9 cellular contexts compared by ENCODE assay signal in the genomic region with DNA sequence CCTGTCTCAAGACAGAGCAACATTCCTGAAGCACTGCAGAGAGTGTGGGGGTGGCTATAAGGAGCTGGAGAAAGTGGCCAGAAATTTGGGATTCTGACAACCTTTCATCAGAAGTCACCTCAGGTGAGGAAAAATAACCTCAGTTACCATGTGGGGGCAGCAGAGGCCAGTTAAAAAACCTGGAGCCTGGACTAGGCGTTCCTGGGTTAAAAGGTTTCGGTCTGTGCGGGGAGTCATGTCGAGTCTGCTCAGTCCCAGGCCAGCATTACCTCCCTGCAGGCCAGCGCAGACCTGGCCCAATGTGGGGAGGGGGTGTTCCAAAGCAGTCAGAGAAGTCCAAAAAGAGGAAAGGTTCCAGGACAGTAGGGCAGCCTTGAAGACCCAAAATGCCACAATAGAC. TPM values are rescaled to one million over a fixed set of nuclear protein-coding genes. Genes with fewer than 3 reads are reported as not detected.
DNase-seq lines count a peak whose midpoint lies in the region; FAIRE-seq and TF ChIP-seq lines count a peak whose summit lies in the region.
"Had no signal": no experiment of that assay in that cellular context is flagged by ENCODE, and none has a peak within 500 bp of the region (broad histone marks: within the 10 kb centered on the region; RNA-seq: fewer than 3 reads in every experiment).

No MANE protein-coding gene starts in this region.

- H3K9me2 ChIP-seq in Karpas-422 (replicated peaks; ENCODE audit: insufficient read depth, low read length), result no peaks in the 10 kb centered on the region

- H3K9me3 Mint-ChIP-seq in activated naive CD4-positive, alpha-beta T cell treated with anti-CD3 and anti-CD28 coated beads for 36 hours, result no peaks in the 10 kb centered on the region
- H3K9me3 Mint-ChIP-seq in immature natural killer cell, result no peaks in the 10 kb centered on the region

- H3K9me3 ChIP-seq in Karpas-422 (ENCODE audit: low read length) (no peaks in the 10 kb centered on the region; the same call in 1 of the 2 replicates), kidney (ENCODE audit: control insufficient read depth in 1 of 2, low read length in 2 of 2) (no peaks in the 10 kb centered on the region), uterus (no peaks in the 10 kb centered on the region)

- H3K4me1 ChIP-seq in Karpas-422 (ENCODE audit: low read length) (no peaks in the 10 kb centered on the region), kidney (ENCODE audit: control insufficient read depth in 1 of 2, insufficient read depth in 1 of 2, low read depth in 1 of 2, low read length in 2 of 2) (no peaks in the 10 kb centered on the region), uterus (no peaks in the 10 kb centered on the region)

- H3K9ac ChIP-seq in Karpas-422 (ENCODE audit: low read length), result no peak overlapping the region
- no peak overlapping the region for H3K9ac ChIP-seq in kidney (ENCODE audit: low read length in 2 of 2)

- no peak overlapping the region for H3K4me3 ChIP-seq in Karpas-422 (ENCODE audit: low read length)
- H3K4me3 ChIP-seq in kidney (ENCODE audit: low read length in 2 of 2), result no peak overlapping the region
- no peak overlapping the region for H3K4me3 ChIP-seq in uterus

- H3K27ac ChIP-seq in Karpas-422 (ENCODE audit: low read length) (no peak overlapping the region), kidney (ENCODE audit: low read depth in 2 of 2, low read length in 2 of 2) (no peak overlapping the region), uterus (no peak overlapping the region)

- peaks cover 10% of the 10 kb centered on the region for H3K27me3 Mint-ChIP-seq in activated naive CD4-positive, alpha-beta T cell treated with anti-CD3 and anti-CD28 coated beads for 36 hours (ENCODE audit: low read depth)
- H3K27me3 Mint-ChIP-seq in immature natural killer cell (ENCODE audit: low read depth in 3 of 3), result peaks cover 0 to 5% (median 5%) of the 10 kb centered on the region in 3 donors

- intact Hi-C loops in activated naive CD4-positive, alpha-beta T cell treated with anti-CD3 and anti-CD28 coated beads for 36 hours (cut with micrococcal nuclease), result loop anchor here (2.0 kb wide), 1 partner anchor 604 kb away; no protein-coding TSS in a partner anchor
- intact Hi-C loops in kidney (cut with DNase I) (loop anchor here (10.0 kb wide), 1 partner anchor 602 kb away; no protein-coding TSS in a partner anchor), uterus (cut with DNase I; ENCODE audit: low total_unique reads) (no loop called here)

- no peak overlapping the region for H3K4me3 Mint-ChIP-seq in activated naive CD4-positive, alpha-beta T cell treated with anti-CD3 and anti-CD28 coated beads for 36 hours
- H3K4me3 Mint-ChIP-seq in immature natural killer cell, result no peak overlapping the region
- H3K4me3 Mint-ChIP-seq: naive B cell had no signal

- H3K4me1 Mint-ChIP-seq in activated naive CD4-positive, alpha-beta T cell treated with anti-CD3 and anti-CD28 coated beads for 36 hours (ENCODE audit: low read depth), result no peaks in the 10 kb centered on the region
- H3K4me1 Mint-ChIP-seq in immature natural killer cell, result no peaks in the 10 kb centered on the region
- H3K4me1 Mint-ChIP-seq: naive B cell had no signal

- no peaks in the 10 kb centered on the region for H3K79me2 ChIP-seq in Karpas-422 (ENCODE audit: low read length)

- H3K4me2 ChIP-seq in Karpas-422 (ENCODE audit: low read depth, low read length, poor library complexity, severe bottlenecking), result no peak overlapping the region

- no peaks in the 10 kb centered on the region for H4K20me1 ChIP-seq in Karpas-422 (ENCODE audit: insufficient read depth, low read depth, low read length)

- no peak overlapping the region for H2AFZ ChIP-seq in Karpas-422 (ENCODE audit: low read length)

- peak; percentile 44 for DNase-seq in NCI-H2227 (lab: John Stamatoyannopoulos, UW; ENCODE audit: unreplicated experiment)
- no peak for DNase-seq in NCI-H2227 treated with DMSO at 0.1 percent for 48 hours (lab: John Stamatoyannopoulos, UW)
- peak; percentile 84 for DNase-seq in Karpas-422
- peak; percentile 54 for DNase-seq in activated naive CD4-positive, alpha-beta T cell treated with anti-CD3 and anti-CD28 coated beads for 36 hours
- no peak for DNase-seq in kidney
- no peak for DNase-seq in uterus
- no peak for DNase-seq in MV-4-11 (lab: John Stamatoyannopoulos, UW)
- no peak for DNase-seq in immature natural killer cell
- DNase-seq: naive B cell had no signal

- no peak overlapping the region for H3K27ac Mint-ChIP-seq in activated naive CD4-positive, alpha-beta T cell treated with anti-CD3 and anti-CD28 coated beads for 36 hours
- no peak overlapping the region for H3K27ac Mint-ChIP-seq in immature natural killer cell
- H3K27ac Mint-ChIP-seq: naive B cell had no signal

- H3K27me3 ChIP-seq in Karpas-422 (ENCODE audit: low read length), result no peaks in the 10 kb centered on the region
- peaks cover 0 to 8% of the 10 kb centered on the region in 2 donors for H3K27me3 ChIP-seq in uterus

- H3K36me3 Mint-ChIP-seq in activated naive CD4-positive, alpha-beta T cell treated with anti-CD3 and anti-CD28 coated beads for 36 hours (ENCODE audit: low read depth), result no peaks in the 10 kb centered on the region
- no peaks in the 10 kb centered on the region for H3K36me3 Mint-ChIP-seq in immature natural killer cell
- H3K36me3 Mint-ChIP-seq: naive B cell had no signal

- FAIRE-seq in kidney (lab: Jason Lieb, UNC), result no peak

- TF ChIP-seq CTCF in kidney (IDR thresholded peaks at IDR 0.05; ENCODE audit: borderline replicate concordance, extremely low read depth, insufficient read depth), result peak; percentile 43
- TF ChIP-seq CTCF in uterus (IDR thresholded peaks at IDR 0.05), result peak; percentile 19 to 33 (median 30)

- no peak for TF ChIP-seq POLR2A in uterus (IDR thresholded peaks at IDR 0.05)

- CTCF ChIA-PET in activated naive CD4-positive, alpha-beta T cell treated with anti-CD3 and anti-CD28 coated beads for 36 hours (lab: Charles Lee), result interaction anchor here (1.2 to 1.7 kb wide), 4 partner anchors 10 to 640 kb away, joined by 3 to 6 read pairs (median 4); a partner anchor contains a TSS

- no peaks in the 10 kb centered on the region for H3K36me3 ChIP-seq in Karpas-422 (ENCODE audit: insufficient read depth, low read length)
- H3K36me3 ChIP-seq in kidney (ENCODE audit: control insufficient read depth in 1 of 2, insufficient read depth in 2 of 2, low read length in 2 of 2), result no peaks in the 10 kb centered on the region
- no peaks in the 10 kb centered on the region for H3K36me3 ChIP-seq in uterus

RNA-seq across cellular contexts. Expression of a gene that starts 10.9 kb away (rescaled TPM):
- 0.41 and 0.65 TPM in 2 replicates for total RNA-seq in Karpas-422 (2014; rRNA removed; shearing (Covaris generic); ENCODE audit: low replicate concordance)
- total RNA-seq in activated naive CD4-positive, alpha-beta T cell treated with anti-CD3 and anti-CD28 coated beads for 36 hours, result under 1 TPM; 0.22 to 0.29 TPM
- total RNA-seq in kidney (2.0 TPM), uterus (under 1 TPM in 2 of 4 donors, not detected in 2; 0.35 to 0.58 TPM)
- polyA plus RNA-seq in kidney (ENCODE audit: insufficient read depth, low read depth, low replicate concordance) (1.9 TPM), immature natural killer cell (not detected)

Comparison
In these comparisons a context has a peak if more than half of its experiments do, and no peak if none do; other contexts are left out.
1. DNase-seq: peak in NCI-H2227 (single experiment), Karpas-422 (single experiment) and activated naive CD4-positive, alpha-beta T cell treated with anti-CD3 and anti-CD28 coated beads for 36 hours (single experiment); none in NCI-H2227 treated with DMSO at 0.1 percent for 48 hours (single experiment), kidney (single experiment), uterus (0 of 2), MV-4-11 (single experiment) and immature natural killer cell (0 of 3).